25 cellular contexts compared by ENCODE assay signal in genomic region chr15:20643024-20643770, GRCh38.
"Had no signal": no experiment of that assay in that cellular context is flagged by ENCODE, and none has a peak within 500 bp of the region (broad histone marks: within the 10 kb centered on the region; RNA-seq: fewer than 3 reads in every experiment).

No MANE protein-coding gene starts in this region.

- H3K4me1 Mint-ChIP-seq: nephron progenitor cell had no signal

- H3K9me3 ChIP-seq: lower lobe of right lung, prostate gland, right atrium auricular region, testis, tibial artery, upper lobe of left lung had no signal

- H3K4me3 ChIP-seq: coronary artery, lower lobe of right lung, prostate gland, right atrium auricular region, smooth muscle cell, testis, tibial artery, upper lobe of left lung had no signal

- H3K36me3 ChIP-seq: lower lobe of right lung, prostate gland, right atrium auricular region, tibial artery, upper lobe of left lung had no signal

- H3K4me3 Mint-ChIP-seq: immature natural killer cell; nephron progenitor cell; stimulated activated effector memory CD8-positive, alpha-beta T cell treated with anti-CD3 and anti-CD28 coated beads, Interleukin-12 subunit alpha, Interleukin-12 subunit beta, amount 100 ng/mL, for 72 hours had no signal

- H3K27ac Mint-ChIP-seq: nephron progenitor cell; stimulated activated effector memory CD8-positive, alpha-beta T cell treated with anti-CD3 and anti-CD28 coated beads, Interleukin-12 subunit alpha, Interleukin-12 subunit beta, amount 100 ng/mL, for 72 hours had no signal

- DNase-seq: dermis blood vessel endothelial cell; effector memory CD4-positive, alpha-beta T cell; erythroblast; hypothalamus; immature natural killer cell; islet precursor cell; kidney glomerular epithelial cell; left ventricle myocardium superior; lower lobe of right lung; nephron progenitor cell; nucleus accumbens; stimulated activated CD4-positive, alpha-beta T cell treated with anti-CD3 and anti-CD28 coated beads, Interleukin-12 subunit alpha, Interleukin-12 subunit beta, amount 100 ng/mL, for 4 hours; stimulated activated CD4-positive, alpha-beta T cell treated with anti-CD3 and anti-CD28 coated beads, Interleukin-1b, Interleukin-23, amount 100 ng/mL, for 48 hours; stimulated activated CD4-positive, alpha-beta T cell treated with anti-CD3 and anti-CD28 coated beads, Interleukin-4, amount 100 ng/mL, for 24 hours; stimulated activated naive CD8-positive, alpha-beta T cell treated with anti-CD3 and anti-CD28 coated beads, Interleukin-15, Interleukin-2, amounts not matched to agents 100 U/mL and 50 U/mL, for 24 hours; substantia nigra; testis; tibial artery; upper lobe of left lung had no signal

- H3K4me2 ChIP-seq: smooth muscle cell had no signal

- H3K4me1 ChIP-seq: lower lobe of right lung, prostate gland, right atrium auricular region, testis, tibial artery had no signal

- H3K27ac ChIP-seq: coronary artery, lower lobe of right lung, prostate gland, right atrium auricular region, testis, tibial artery, upper lobe of left lung had no signal

- H3K36me3 Mint-ChIP-seq: stimulated activated effector memory CD8-positive, alpha-beta T cell treated with anti-CD3 and anti-CD28 coated beads, Interleukin-12 subunit alpha, Interleukin-12 subunit beta, amount 100 ng/mL, for 72 hours had no signal

- ATAC-seq: left ventricle myocardium superior; sciatic nerve; stimulated activated effector memory CD8-positive, alpha-beta T cell treated with anti-CD3 and anti-CD28 coated beads, Interleukin-12 subunit alpha, Interleukin-12 subunit beta, amount 100 ng/mL, for 72 hours; stimulated activated naive CD8-positive, alpha-beta T cell treated with anti-CD3 and anti-CD28 coated beads, Interleukin-15, Interleukin-2, amounts not matched to agents 100 U/mL and 50 U/mL, for 24 hours had no signal

- H3K27me3 ChIP-seq: right atrium auricular region, testis, upper lobe of left lung had no signal

- H3K9me3 Mint-ChIP-seq: immature natural killer cell; stimulated activated effector memory CD8-positive, alpha-beta T cell treated with anti-CD3 and anti-CD28 coated beads, Interleukin-12 subunit alpha, Interleukin-12 subunit beta, amount 100 ng/mL, for 72 hours had no signal
